29 cellular contexts compared by ENCODE assay signal in the genomic region with DNA sequence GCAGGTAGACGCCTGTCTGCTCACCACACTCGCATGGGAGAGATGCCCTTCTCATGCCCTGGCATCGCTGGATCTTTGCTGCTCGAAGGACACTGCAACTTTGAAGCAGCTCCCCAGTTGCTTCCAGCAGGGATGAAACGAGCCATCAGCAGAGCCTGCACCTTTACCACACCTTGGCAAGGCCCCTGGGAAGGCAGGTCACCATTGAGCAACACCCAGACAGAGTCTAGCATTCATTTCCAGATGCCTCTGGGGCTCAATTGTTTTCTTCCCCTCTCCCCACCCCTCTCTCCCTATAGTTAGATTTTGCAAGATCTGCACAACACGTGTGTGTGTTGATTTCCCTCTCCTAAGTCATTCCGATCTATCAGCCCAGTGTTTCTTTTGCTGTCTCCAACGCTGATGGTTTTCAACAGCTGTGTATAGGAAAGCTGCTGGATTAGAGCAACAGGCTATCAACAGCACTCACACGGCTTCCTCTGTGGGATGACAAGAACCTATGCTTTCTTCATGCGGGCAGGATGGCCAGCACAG. TPM values are rescaled to one million over a fixed set of nuclear protein-coding genes. Genes with fewer than 3 reads are reported as not detected.
DNase-seq lines count a peak whose midpoint lies in the region; ATAC-seq, FAIRE-seq and TF ChIP-seq lines count a peak whose summit lies in the region.
"Had no signal": no experiment of that assay in that cellular context is flagged by ENCODE, and none has a peak within 500 bp of the region (broad histone marks: within the 10 kb centered on the region; RNA-seq: fewer than 3 reads in every experiment).

No MANE protein-coding gene starts in this region.

- H3K36me3 ChIP-seq in bronchial epithelial cell (ENCODE audit: control insufficient read depth, insufficient read depth, low read length) (no peaks in the 10 kb centered on the region), lower lobe of right lung (no peaks in the 10 kb centered on the region), suprapubic skin (no peaks in the 10 kb centered on the region)
- H3K36me3 ChIP-seq: brain microvascular endothelial cell, left lung had no signal

- no peaks in the 10 kb centered on the region for H3K27me3 ChIP-seq in bronchial epithelial cell (ENCODE audit: control insufficient read depth, insufficient read depth, low read length)
- no peaks in the 10 kb centered on the region for H3K27me3 ChIP-seq in lower lobe of right lung (ENCODE audit: low read depth)
- no peaks in the 10 kb centered on the region for H3K27me3 ChIP-seq in suprapubic skin
- H3K27me3 ChIP-seq: left lung had no signal

- POLR2A ChIA-PET in RWPE1 (lab: Yijun Ruan, JAX; ENCODE audit: low non-redundant PET): interaction anchor here (0.5 kb wide), 1 partner anchor 504 kb away, joined by 3 read pairs; no protein-coding TSS in a partner anchor

- intact Hi-C loops in lower lobe of right lung (cut with DNase I): no loop called here

- H3K9me3 ChIP-seq in lower lobe of right lung: no peaks in the 10 kb centered on the region
- H3K9me3 ChIP-seq in suprapubic skin: no peaks in the 10 kb centered on the region
- H3K9me3 ChIP-seq: Caco-2, left lung had no signal

- ATAC-seq in lower lobe of right lung (no peak), omental fat pad (ENCODE audit: low FRiP score) (no peak)
- ATAC-seq: activated CD4-positive, alpha-beta T cell treated with anti-CD3 and anti-CD28 coated beads for 36 hours; activated T-helper 17 cell treated with anti-CD3 and anti-CD28 coated beads, Interleukin-2, amount 50 U/mL, for 72 hours; left lung; sciatic nerve; stimulated activated effector memory CD8-positive, alpha-beta T cell treated with anti-CD3 and anti-CD28 coated beads, Interleukin-12 subunit alpha, Interleukin-12 subunit beta, amount 100 ng/mL, for 72 hours had no signal

- CTCF ChIA-PET in RWPE1 (lab: Yijun Ruan, JAX): interaction anchor here (0.6 to 1.1 kb wide), 4 partner anchors 24 to 1118 kb away, joined by 3 to 7 read pairs (median 4); no protein-coding TSS in a partner anchor

- H3K4me3 ChIP-seq in bronchial epithelial cell (ENCODE audit: low read depth, low read length) (no peak overlapping the region), lower lobe of right lung (no peak overlapping the region), suprapubic skin (no peak overlapping the region)
- H3K4me3 ChIP-seq: left lung had no signal

- TF ChIP-seq POLR2A in suprapubic skin (IDR thresholded peaks at IDR 0.05): no peak

- WGBS in suprapubic skin: 62% methylated on average over 9 of the region's 10 CpGs

- no peak for TF ChIP-seq CTCF in RWPE1 (conservative IDR thresholded peaks at IDR 0.05; ENCODE audit: low read depth)
- TF ChIP-seq CTCF in bronchial epithelial cell (IDR thresholded peaks at IDR 0.05; ENCODE audit: insufficient read depth, low read length, severe bottlenecking): no peak
- no peak for TF ChIP-seq CTCF in lower lobe of right lung (IDR thresholded peaks at IDR 0.05)
- no peak for TF ChIP-seq CTCF in suprapubic skin (IDR thresholded peaks at IDR 0.05)
- no peak for TF ChIP-seq CTCF in omental fat pad (IDR thresholded peaks at IDR 0.05)

- no peak for TF ChIP-seq EP300 in suprapubic skin (IDR thresholded peaks at IDR 0.05)

- peak; percentile 64 for FAIRE-seq in bronchial epithelial cell (lab: Jason Lieb, UNC)

- H3K27ac ChIP-seq in RWPE1 (no peak overlapping the region), lower lobe of right lung (no peak overlapping the region), suprapubic skin (peak overlapping the region; percentile 74)
- H3K27ac ChIP-seq: brain microvascular endothelial cell, C4-2B, left lung, VCaP had no signal

- H3K4me1 ChIP-seq in lower lobe of right lung (peaks cover 15% of the 10 kb centered on the region), suprapubic skin (peaks cover 37% of the 10 kb centered on the region)
- H3K4me1 ChIP-seq: Caco-2 had no signal

- DNase-seq in RWPE1 (ENCODE audit: low spot score) (peak; percentile 21), bronchial epithelial cell (ENCODE audit: low read depth) (peak; percentile 21), lower lobe of right lung (peak; percentile 25), suprapubic skin (ENCODE audit: low spot score in 2 of 2) (no peak), NCI-H187 treated with DMSO at 0.1 percent for 48 hours (lab: John Stamatoyannopoulos, UW) (no peak), ecto neural progenitor cell (ENCODE audit: low spot score) (no peak), omental fat pad (ENCODE audit: low spot score) (no peak)
- DNase-seq: activated CD4-positive, alpha-beta T cell treated with anti-CD3 and anti-CD28 coated beads for 36 hours; activated naive CD4-positive, alpha-beta T cell treated with anti-CD3 and anti-CD28 coated beads, Interleukin-2, amount 50 U/mL, for 16 hours; amniotic stem cell; brain microvascular endothelial cell; Caco-2; DMS79 treated with DMSO at 0.1 percent for 48 hours; GDM1; H7; NCI-H1092; NCI-H187; NCI-H2171 treated with DMSO at 0.1 percent for 48 hours; NK-92 treated with Interleukin-12 subunit alpha and Interleukin-12 subunit beta, amount 100 ng/mL, for 24 hours; SHP77; substantia nigra; SW 1271; T-helper 9 cell had no signal

RNA-seq across cellular contexts. Expression of gene INHBB, which starts 25.6 kb away (rescaled TPM):
- total RNA-seq in bronchial epithelial cell: 0.53 and 2.3 TPM in 2 replicates
- 5.2 TPM for total RNA-seq in lower lobe of right lung
- total RNA-seq in suprapubic skin: 10 to 100 TPM; 12.1 to 26.1 (median 18.2) TPM
- 10 to 100 TPM in 3 of 4 donors, 1 to 10 TPM in 1; 6.7 to 59.8 (median 28.6) TPM for total RNA-seq in omental fat pad
- total RNA-seq: activated CD4-positive, alpha-beta T cell treated with anti-CD3 and anti-CD28 coated beads for 36 hours; activated T-helper 17 cell treated with anti-CD3 and anti-CD28 coated beads, Interleukin-2, amount 50 U/mL, for 72 hours had no signal

Comparison
In these comparisons a context has a peak if more than half of its experiments do, and no peak if none do; other contexts are left out.
1. DNase-seq: peak in RWPE1 (single experiment), bronchial epithelial cell (single experiment) and lower lobe of right lung (single experiment); none in suprapubic skin (0 of 2), NCI-H187 treated with DMSO at 0.1 percent for 48 hours (single experiment), ecto neural progenitor cell (single experiment) and omental fat pad (single experiment).